20 cellular contexts compared by ENCODE assay signal in genomic region chr17:73750975-73751374, GRCh38.
DNase-seq lines count a peak whose midpoint lies in the region; ATAC-seq, FAIRE-seq and TF ChIP-seq lines count a peak whose summit lies in the region.
"Had no signal": no experiment of that assay in that cellular context is flagged by ENCODE, and none has a peak within 500 bp of the region (broad histone marks: within the 10 kb centered on the region; RNA-seq: fewer than 3 reads in every experiment).

No MANE protein-coding gene starts in this region.

- no peak overlapping the region for H4K91ac ChIP-seq in mesenchymal stem cell (ENCODE audit: low read length)

- no peak overlapping the region for H3K23ac ChIP-seq in mesenchymal stem cell (ENCODE audit: low read length in 2 of 2)

- H2BK12ac ChIP-seq in mesenchymal stem cell (ENCODE audit: low read length in 2 of 2): no peak overlapping the region

- TF ChIP-seq CTCF in SK-N-SH (IDR thresholded peaks at IDR 0.05) (no peak), HepG2 (CRISPR knock-in tag; IDR thresholded peaks at IDR 0.05) (no peak)

- H2AK5ac ChIP-seq in mesenchymal stem cell (ENCODE audit: low read length, severe bottlenecking): no peak overlapping the region

- H3K9me3 ChIP-seq in SK-N-SH (peaks cover 6% of the 10 kb centered on the region; the same call in 1 of the 2 replicates), HepG2 (ENCODE audit: low read length) (no peaks in the 10 kb centered on the region), mesenchymal stem cell (ENCODE audit: control insufficient read depth, low read length) (no peaks in the 10 kb centered on the region)
- H3K9me3 ChIP-seq: ascending aorta, BLaER1, HAP-1 had no signal

- H3K36me3 ChIP-seq in SK-N-SH (replicated peaks in 1 of 2; ENCODE audit: control insufficient read depth in 1 of 2, insufficient read depth in 2 of 2, low read length in 1 of 2) (no peaks in the 10 kb centered on the region), HepG2 (replicated peaks in 1 of 2; ENCODE audit: control insufficient read depth in 1 of 2, insufficient read depth in 2 of 2, low read length in 2 of 2) (no peaks in the 10 kb centered on the region), mesenchymal stem cell (ENCODE audit: control insufficient read depth in 1 of 2, insufficient read depth in 2 of 2, low read depth in 1 of 2, low read length in 2 of 2) (no peaks in the 10 kb centered on the region)
- H3K36me3 ChIP-seq: ascending aorta, BLaER1, HAP-1 had no signal

- TF ChIP-seq POLR2A in HepG2 (IDR thresholded peaks at IDR 0.05; ENCODE audit: insufficient read depth in 1 of 2, low read depth in 2 of 2, low read length in 2 of 2): no peak

- no peaks in the 10 kb centered on the region for H3F3A ChIP-seq in SK-N-SH (replicated peaks; ENCODE audit: insufficient read depth)

- H3K79me2 ChIP-seq in SK-N-SH (ENCODE audit: insufficient read depth): no peaks in the 10 kb centered on the region
- H3K79me2 ChIP-seq in HepG2 (ENCODE audit: insufficient read depth, low read length): no peaks in the 10 kb centered on the region

- TF ChIP-seq EP300 in SK-N-SH (IDR thresholded peaks at IDR 0.05; ENCODE audit: borderline replicate concordance in 1 of 2, low read depth in 1 of 2, low read length in 1 of 2) (peak in 1 of 2 experiments; percentile 53; a peak in 1 of 4 replicates), HepG2 (IDR thresholded peaks at IDR 0.05; ENCODE audit: low read depth in 2 of 2, low read length in 2 of 2) (no peak), HepG2 (CRISPR knock-in tag; IDR thresholded peaks at IDR 0.05; ENCODE audit: borderline replicate concordance) (no peak)

- BruUV-seq in HepG2 (replicated peaks; lab: Mats Ljungman, UMichigan): no TSS peak

- no peak overlapping the region for H2BK5ac ChIP-seq in mesenchymal stem cell (ENCODE audit: low read depth, low read length, poor library complexity, severe bottlenecking)

- intact Hi-C loops in HepG2 (cut with micrococcal nuclease; ENCODE audit: unreplicated experiment): no loop called here

- no peak overlapping the region for H3K4me2 ChIP-seq in SK-N-SH
- no peak overlapping the region for H3K4me2 ChIP-seq in HepG2 (ENCODE audit: low read depth, low read length)
- H3K4me2 ChIP-seq in mesenchymal stem cell (ENCODE audit: low read length, poor library complexity, severe bottlenecking): no peak overlapping the region
- H3K4me2 ChIP-seq: BLaER1 had no signal

- H3K4me1 ChIP-seq in SK-N-SH (ENCODE audit: control insufficient read depth in 1 of 2, insufficient read depth in 2 of 2, low read depth in 1 of 2, low read length in 1 of 2) (peaks cover 0 to 10% of the 10 kb centered on the region in 2 experiments; a peak in 1 of 4 replicates), HepG2 (ENCODE audit: insufficient read depth, low read length) (peaks cover 9% of the 10 kb centered on the region), mesenchymal stem cell (ENCODE audit: control insufficient read depth, insufficient read depth, low read depth, low read length) (no peaks in the 10 kb centered on the region)
- H3K4me1 ChIP-seq: ascending aorta, HAP-1 had no signal

- no peak overlapping the region for H3K4me3 ChIP-seq in SK-N-SH (ENCODE audit: low read depth in 2 of 2, low read length in 1 of 2)
- no peak overlapping the region for H3K4me3 ChIP-seq in HepG2 (replicated peaks in 1 of 3; ENCODE audit: insufficient read depth in 1 of 3, low read depth in 2 of 3, low read length in 3 of 3)
- H3K4me3 ChIP-seq in mesenchymal stem cell (ENCODE audit: insufficient read depth in 1 of 2, low read depth in 1 of 2, low read length in 2 of 2): no peak overlapping the region
- H3K4me3 ChIP-seq: ascending aorta, BLaER1, dorsolateral prefrontal cortex, HAP-1 had no signal

- H3K27me3 ChIP-seq in SK-N-SH (ENCODE audit: insufficient read depth) (no peaks in the 10 kb centered on the region), HepG2 (ENCODE audit: control insufficient read depth in 1 of 2, insufficient read depth in 2 of 2, low read length in 2 of 2) (peaks cover 4 to 30% of the 10 kb centered on the region in 2 experiments; a peak in 3 of 5 replicates), mesenchymal stem cell (ENCODE audit: control insufficient read depth in 1 of 2, insufficient read depth in 1 of 2, low read length in 2 of 2) (peaks cover 0 to 66% of the 10 kb centered on the region in 2 experiments)
- H3K27me3 ChIP-seq: ascending aorta, BLaER1 had no signal

- no peak overlapping the region for H4K8ac ChIP-seq in mesenchymal stem cell (ENCODE audit: low read length)

- no peaks in the 10 kb centered on the region for H3K79me1 ChIP-seq in mesenchymal stem cell (replicated peaks; ENCODE audit: low read length, poor library complexity, severe bottlenecking)

- ATAC-seq in SK-N-SH treated with all-trans-retinoic acid at 6 μM for 48 hours: no peak
- peak; percentile 71 for ATAC-seq in HepG2

- DNase-seq in SK-N-SH: peak; percentile 85
- DNase-seq in NCI-H510A treated with DMSO at 0.1 percent for 48 hours (lab: John Stamatoyannopoulos, UW): peak; percentile 92
- DNase-seq in HepG2 (ENCODE audit: low spot score): peak; percentile 47
- no peak for DNase-seq in putamen (ENCODE audit: low spot score)
- no peak for DNase-seq in activated CD8-positive, alpha-beta memory T cell treated with anti-CD3 and anti-CD28 coated beads, Interleukin-2, amount 50 U/mL, for 4 hours
- no peak for DNase-seq in mesenchymal stem cell
- DNase-seq: ACHN; activated CD4-positive, alpha-beta T cell treated with anti-CD3 and anti-CD28 coated beads, Interleukin-2, amount 50 U/mL, for 1 hour; activated CD8-positive, alpha-beta memory T cell treated with anti-CD3 and anti-CD28 coated beads, Interleukin-2, amount 50 U/mL, for 48 hours; activated naive CD8-positive, alpha-beta T cell treated with anti-CD3 and anti-CD28 coated beads for 36 hours; central memory CD4-positive, alpha-beta T cell; COR-L47; dorsolateral prefrontal cortex; NCI-H1048; NCI-H2107 had no signal

- POLR2A ChIA-PET in SK-N-SH (lab: Yijun Ruan, JAX): no interaction called here
- POLR2A ChIA-PET in HepG2 (lab: Yijun Ruan, JAX): no interaction called here

- TF ChIP-seq RAD21 in SK-N-SH (IDR thresholded peaks at IDR 0.05; ENCODE audit: low read length) (no peak), HepG2 (CRISPR knock-in tag; IDR thresholded peaks at IDR 0.05) (no peak)

- in situ Hi-C loops in HepG2 (cut with HindIII; ENCODE audit: extremely low pct_ligation_motif_present, low pct_unique_long_range_greater_than_20kb): no loop called here

- no peak overlapping the region for H3K4ac ChIP-seq in mesenchymal stem cell (ENCODE audit: low read depth in 1 of 2, low read length in 2 of 2)

- H2AFZ ChIP-seq in SK-N-SH (ENCODE audit: low read depth): no peak overlapping the region
- no peak overlapping the region for H2AFZ ChIP-seq in HepG2 (ENCODE audit: low read length)
- no peak overlapping the region for H2AFZ ChIP-seq in mesenchymal stem cell (ENCODE audit: low read depth, low read length)

- H4K20me1 ChIP-seq in SK-N-SH (ENCODE audit: insufficient read depth) (no peaks in the 10 kb centered on the region), HepG2 (ENCODE audit: insufficient read depth, low read length) (no peaks in the 10 kb centered on the region)
- H4K20me1 ChIP-seq: BLaER1 had no signal

- H3K9ac ChIP-seq in SK-N-SH (no peak overlapping the region), HepG2 (ENCODE audit: insufficient read depth, low read depth, low read length) (no peak overlapping the region), mesenchymal stem cell (ENCODE audit: low read length) (no peak overlapping the region)
- H3K9ac ChIP-seq: BLaER1 had no signal

- peak; percentile 28 for FAIRE-seq in HepG2 (lab: Jason Lieb, UNC)
- FAIRE-seq: endothelial cell of umbilical vein had no signal

- 30% methylated on average over 7 of the region's 7 CpGs for WGBS in SK-N-SH (ENCODE audit: low lambda C conversion rate)
- WGBS in HepG2 (ENCODE audit: low lambda C conversion rate): 31% methylated on average over 5 of the region's 7 CpGs
- WGBS in mesenchymal stem cell: 38% methylated on average over 5 of the region's 7 CpGs

- H3K9me2 ChIP-seq in SK-N-SH: no peaks in the 10 kb centered on the region

- CTCF ChIA-PET in SK-N-SH (lab: Yijun Ruan, JAX): no interaction called here
- CTCF ChIA-PET in HepG2 (lab: Yijun Ruan, JAX; ENCODE audit: low intra/inter-chr PET ratio, low total read pairs): no interaction called here

- no peak overlapping the region for H3K14ac ChIP-seq in mesenchymal stem cell (ENCODE audit: low read length in 2 of 2)

- H2BK15ac ChIP-seq in mesenchymal stem cell (ENCODE audit: low read depth, poor library complexity, severe bottlenecking): no peak overlapping the region

- H3K27ac ChIP-seq in SK-N-SH (ENCODE audit: low read depth in 2 of 2, low read length in 1 of 2) (no peak overlapping the region), HepG2 (ENCODE audit: extremely low read length, insufficient read depth, low read length) (no peak overlapping the region), mesenchymal stem cell (ENCODE audit: low read length, poor library complexity, severe bottlenecking) (no peak overlapping the region)
- H3K27ac ChIP-seq: ascending aorta, BLaER1, dorsolateral prefrontal cortex had no signal

- no peak overlapping the region for H2BK120ac ChIP-seq in mesenchymal stem cell (ENCODE audit: low read depth, low read length)

- no peak overlapping the region for H3K18ac ChIP-seq in mesenchymal stem cell (ENCODE audit: low read depth in 1 of 2, low read length in 2 of 2)

TF ChIP-seq in SK-N-SH, 30 proteins besides CTCF, POLR2A, EP300 and RAD21 (continues in another document):
- TF ChIP-seq RCOR1 (IDR thresholded peaks at IDR 0.05; ENCODE audit: low read length) (peak; percentile 82), EZH2phosphoT487 (IDR thresholded peaks at IDR 0.05; ENCODE audit: borderline replicate concordance, low read depth) (no peak), FOXJ3 (CRISPR knock-in tag; IDR thresholded peaks at IDR 0.05) (peak; percentile 80; the same call in 1 of the 2 replicates), TCF12 (IDR thresholded peaks at IDR 0.05) (no peak), GATA2 (CRISPR knock-in tag; IDR thresholded peaks at IDR 0.05) (peak; percentile 99)

TF ChIP-seq in SK-N-SH treated with all-trans-retinoic acid at 6 μM for 48 hours, 23 proteins besides CTCF, POLR2A, EP300 and RAD21:
- no peak for TF ChIP-seq ZC3H10 (CRISPR knock-in tag; IDR thresholded peaks at IDR 0.05)

TF ChIP-seq in HepG2, 621 proteins besides CTCF, POLR2A, EP300 and RAD21 (continues in another document):
- TF ChIP-seq FOXP4 (CRISPR knock-in tag; IDR thresholded peaks at IDR 0.05): no peak

Comparison
In these comparisons a context has a peak if more than half of its experiments do, and no peak if none do; other contexts are left out.
1. DNase-seq: peak in SK-N-SH (single experiment), NCI-H510A treated with DMSO at 0.1 percent for 48 hours (single experiment) and HepG2 (single experiment); none in putamen (single experiment), activated CD8-positive, alpha-beta memory T cell treated with anti-CD3 and anti-CD28 coated beads, Interleukin-2, amount 50 U/mL, for 4 hours (single experiment) and mesenchymal stem cell (single experiment).
2. Of the 25 proteins assayed by ChIP-seq in both HepG2 and SK-N-SH: peak only in HepG2: none; only in SK-N-SH: CHD2 and FOXJ3; in both: none; in neither: 22; mixed calls (peak in some experiments, not most) for 1.